10 cellular contexts compared by ENCODE assay signal in the genomic region with DNA sequence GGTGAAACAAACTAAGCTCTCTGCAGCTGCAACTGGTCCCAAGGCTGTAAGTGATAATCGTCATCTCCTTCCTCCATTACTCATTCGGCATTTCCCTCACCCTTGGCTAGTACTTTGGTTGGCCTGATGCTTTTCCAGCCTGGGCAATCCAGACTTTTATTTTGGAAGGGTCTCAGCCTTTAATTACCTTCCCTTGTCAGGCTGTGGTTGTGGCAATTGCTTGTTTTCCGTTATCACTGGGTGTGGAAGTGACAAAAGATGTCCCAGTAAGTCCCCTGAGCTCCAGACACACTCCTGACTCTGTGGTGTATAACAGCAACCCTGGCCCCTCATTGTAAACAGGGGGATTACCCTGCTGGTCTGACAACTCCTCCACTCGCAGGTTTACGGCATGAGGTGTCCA. TPM values are rescaled to one million over a fixed set of nuclear protein-coding genes. Genes with fewer than 3 reads are reported as not detected.
DNase-seq lines count a peak whose midpoint lies in the region; ATAC-seq and TF ChIP-seq lines count a peak whose summit lies in the region.
"Had no signal": no experiment of that assay in that cellular context is flagged by ENCODE, and none has a peak within 500 bp of the region (broad histone marks: within the 10 kb centered on the region; RNA-seq: fewer than 3 reads in every experiment).

No MANE protein-coding gene starts in this region.

- H3K27me3 ChIP-seq in endocrine pancreas (ENCODE audit: control insufficient read depth, insufficient read depth, low read length) (no peaks in the 10 kb centered on the region), neuronal stem cell (ENCODE audit: control insufficient read depth in 3 of 3, insufficient read depth in 3 of 3, low read depth in 1 of 3, low read length in 3 of 3) (peaks cover 0 to 15% (median 0%) of the 10 kb centered on the region in 3 experiments), lower lobe of right lung (ENCODE audit: low read depth) (no peaks in the 10 kb centered on the region)
- H3K27me3 ChIP-seq: right atrium auricular region had no signal

- peak overlapping the region; percentile 71 for H3K14ac ChIP-seq in neuronal stem cell (ENCODE audit: low read length)

- H3K4ac ChIP-seq in neuronal stem cell (ENCODE audit: low read length), result no peak overlapping the region

- peak overlapping the region; percentile 60 for H2AFZ ChIP-seq in neuronal stem cell (ENCODE audit: low read length)

- WGBS in neuronal stem cell (ENCODE audit: extremely low coverage in 2 of 2, insufficient read length in 2 of 2, insufficient replicate concordance in 1 of 2), 2 donors, result no CpG with 5 or more reads among the region's 5 CpGs

- H4K8ac ChIP-seq in neuronal stem cell (ENCODE audit: low read depth, low read length), result peak overlapping the region; percentile 17

- H3K4me1 ChIP-seq in endocrine pancreas (ENCODE audit: control insufficient read depth, insufficient read depth, low read length) (no peaks in the 10 kb centered on the region), neuronal stem cell (ENCODE audit: control insufficient read depth in 2 of 2, insufficient read depth in 1 of 2, low read depth in 1 of 2, low read length in 2 of 2) (peaks cover 2 to 3% of the 10 kb centered on the region in 2 donors), lower lobe of right lung (peaks cover 7% of the 10 kb centered on the region)

- ATAC-seq in HG03432 (IDR thresholded peaks at IDR 0.05; ENCODE audit: unreplicated experiment) (no peak), lower lobe of right lung (no peak)

- H3K4me2 ChIP-seq in neuronal stem cell (ENCODE audit: insufficient read depth, low read length, poor library complexity, severe bottlenecking), result no peak overlapping the region

- H3K18ac ChIP-seq in neuronal stem cell (ENCODE audit: low read length), result no peak overlapping the region

- no peak overlapping the region for H4K91ac ChIP-seq in neuronal stem cell (ENCODE audit: low read depth, low read length, poor library complexity)

- H2AK5ac ChIP-seq in neuronal stem cell (ENCODE audit: low read depth, low read length), result no peak overlapping the region

- H3K79me1 ChIP-seq in neuronal stem cell (ENCODE audit: low read depth, low read length), result no peaks in the 10 kb centered on the region

- TF ChIP-seq CTCF in lower lobe of right lung (IDR thresholded peaks at IDR 0.05), result no peak

- no peak overlapping the region for H2BK120ac ChIP-seq in neuronal stem cell (ENCODE audit: low read depth, low read length)

- H2BK12ac ChIP-seq in neuronal stem cell (ENCODE audit: low read length), result no peak overlapping the region

- H3K36me3 ChIP-seq in endocrine pancreas (ENCODE audit: control insufficient read depth, insufficient read depth, low read length) (no peaks in the 10 kb centered on the region), neuronal stem cell (replicated peaks in 1 of 2; ENCODE audit: control insufficient read depth in 2 of 2, insufficient read depth in 2 of 2, low read length in 2 of 2) (no peaks in the 10 kb centered on the region), lower lobe of right lung (no peaks in the 10 kb centered on the region)
- H3K36me3 ChIP-seq: right atrium auricular region had no signal

- no peak overlapping the region for H2BK5ac ChIP-seq in neuronal stem cell (ENCODE audit: low read length)

- H3K9ac ChIP-seq in endocrine pancreas (ENCODE audit: control insufficient read depth, insufficient read depth, low read length) (no peak overlapping the region), neuronal stem cell (ENCODE audit: low read depth, low read length, poor library complexity) (no peak overlapping the region)

- no peaks in the 10 kb centered on the region for H3K9me3 ChIP-seq in endocrine pancreas (ENCODE audit: control insufficient read depth, low read length)
- H3K9me3 ChIP-seq in neuronal stem cell (replicated peaks in 1 of 2; ENCODE audit: control insufficient read depth in 2 of 2, insufficient read depth in 1 of 2, low read depth in 1 of 2, low read length in 2 of 2), result no peaks in the 10 kb centered on the region
- H3K9me3 ChIP-seq in lower lobe of right lung, result no peaks in the 10 kb centered on the region
- H3K9me3 ChIP-seq: right atrium auricular region had no signal

- no peak overlapping the region for H2BK15ac ChIP-seq in neuronal stem cell (ENCODE audit: low read length)

- intact Hi-C loops in lower lobe of right lung (cut with DNase I), result no loop called here

- H3K4me3 ChIP-seq in endocrine pancreas (ENCODE audit: control insufficient read depth, insufficient read depth, low read length) (peak overlapping the region; percentile 25), neuronal stem cell (ENCODE audit: low read length in 2 of 2) (no peak overlapping the region), lower lobe of right lung (no peak overlapping the region)
- H3K4me3 ChIP-seq: right atrium auricular region had no signal

- H3K23ac ChIP-seq in neuronal stem cell (ENCODE audit: low read depth, low read length, poor library complexity), result peak overlapping the region; percentile 55

- DNase-seq in DMS 273 (lab: John Stamatoyannopoulos, UW; ENCODE audit: unreplicated experiment), result peak; percentile 30
- no peak for DNase-seq in DMS 273 treated with DMSO at 0.1 percent for 48 hours (lab: John Stamatoyannopoulos, UW)
- DNase-seq in NOMO-1 treated with dmso at 0.1 percent for 144 hours (lab: John Stamatoyannopoulos, UW; ENCODE audit: unreplicated experiment), result peak; percentile 25
- no peak for DNase-seq in neuronal stem cell (ENCODE audit: low spot score)
- no peak for DNase-seq in stimulated activated CD4-positive, alpha-beta T cell treated with anti-CD3 and anti-CD28 coated beads, Interleukin-15, amount 100 ng/mL, for 24 hours
- DNase-seq in lower lobe of right lung, result no peak

- H3K27ac ChIP-seq in neuronal stem cell (replicated peaks; ENCODE audit: low read length) (no peak overlapping the region), lower lobe of right lung (no peak overlapping the region)
- H3K27ac ChIP-seq: 22Rv1, right atrium auricular region had no signal

RNA-seq across cellular contexts. Expression of gene FAF2, which starts 6.3 kb away (rescaled TPM):
- polyA plus RNA-seq in neuronal stem cell (2013, experiment 1 of 2), result 23.5 TPM
- 24.7 TPM for polyA plus RNA-seq in neuronal stem cell (2013, experiment 2 of 2)
- total RNA-seq in lower lobe of right lung, result 31.8 TPM

RNA-seq across cellular contexts. Expression of gene CLTB, which starts 25.6 kb away (rescaled TPM):
- 21.0 TPM for polyA plus RNA-seq in neuronal stem cell (2013, experiment 1 of 2)
- polyA plus RNA-seq in neuronal stem cell (2013, experiment 2 of 2), result 20.3 TPM
- total RNA-seq in lower lobe of right lung, result 75.8 TPM

RNA-seq across cellular contexts. Expression of gene HIGD2A, which starts 53.4 kb away (rescaled TPM):
- 247 TPM for polyA plus RNA-seq in neuronal stem cell (2013, experiment 1 of 2)
- 237 TPM for polyA plus RNA-seq in neuronal stem cell (2013, experiment 2 of 2)
- total RNA-seq in lower lobe of right lung, result 102 TPM

RNA-seq across cellular contexts. Expression of gene NOP16, which starts 53.5 kb away (rescaled TPM):
- polyA plus RNA-seq in neuronal stem cell (2013, experiment 1 of 2), result 11.9 TPM
- polyA plus RNA-seq in neuronal stem cell (2013, experiment 2 of 2), result 11.7 TPM
- 11.8 TPM for total RNA-seq in lower lobe of right lung

Comparison
In these comparisons a context has a peak if more than half of its experiments do, and no peak if none do; other contexts are left out.
1. DNase-seq: peak in DMS 273 (single experiment) and NOMO-1 treated with dmso at 0.1 percent for 144 hours (single experiment); none in DMS 273 treated with DMSO at 0.1 percent for 48 hours (single experiment), neuronal stem cell (single experiment), stimulated activated CD4-positive, alpha-beta T cell treated with anti-CD3 and anti-CD28 coated beads, Interleukin-15, amount 100 ng/mL, for 24 hours (single experiment) and lower lobe of right lung (single experiment).